ENCODE assay signal across 8 cellular contexts in genomic region chr6:88166493-88166900, GRCh38. TPM values are rescaled to one million over a fixed set of nuclear protein-coding genes. Genes with fewer than 3 reads are reported as not detected.
A peak's percentile ranks its signal among the peaks of the same experiment; 100 is the strongest.
DNase-seq lines count a peak whose midpoint lies in the region; ATAC-seq and TF ChIP-seq lines count a peak whose summit lies in the region.

No MANE protein-coding gene starts in this region.

- TF ChIP-seq CTCF in choroid plexus epithelial cell (conservative IDR thresholded peaks at IDR 0.05; ENCODE audit: low read depth, low read length) (no peak), mesothelial cell of epicardium (IDR thresholded peaks at IDR 0.05; ENCODE audit: unreplicated experiment) (no peak)

- peak overlapping the region; percentile 80 for H3K4me2 ChIP-seq in Karpas-422 (ENCODE audit: low read depth, low read length, poor library complexity, severe bottlenecking)

- ATAC-seq in GM21381 (IDR thresholded peaks at IDR 0.05; ENCODE audit: unreplicated experiment), result peak; percentile 37
- no peak for ATAC-seq in HG02970 (IDR thresholded peaks at IDR 0.05; ENCODE audit: low FRiP score, unreplicated experiment)

- H3K27me3 Mint-ChIP-seq in mesothelial cell of epicardium (ENCODE audit: low read depth), result peaks cover 56% of the 10 kb centered on the region

- no peaks in the 10 kb centered on the region for H3K36me3 Mint-ChIP-seq in mesothelial cell of epicardium

- no peaks in the 10 kb centered on the region for H3K36me3 ChIP-seq in ES-I3 (ENCODE audit: insufficient read depth, low read length)
- H3K36me3 ChIP-seq in Karpas-422 (ENCODE audit: insufficient read depth, low read length), result no peaks in the 10 kb centered on the region

- H3K9me2 ChIP-seq in Karpas-422 (replicated peaks; ENCODE audit: insufficient read depth, low read length), result no peaks in the 10 kb centered on the region

- peak overlapping the region; percentile 87 for H3K9ac ChIP-seq in ES-I3 (ENCODE audit: low read depth, low read length)
- peak overlapping the region; percentile 54 for H3K9ac ChIP-seq in Karpas-422 (ENCODE audit: low read length)

- H3K27me3 ChIP-seq in Karpas-422 (ENCODE audit: low read length), result no peaks in the 10 kb centered on the region

- H3K4me1 ChIP-seq in ES-I3 (ENCODE audit: insufficient read depth, low read length) (no peaks in the 10 kb centered on the region), Karpas-422 (ENCODE audit: low read length) (peaks cover 31% of the 10 kb centered on the region)

- peaks cover 21% of the 10 kb centered on the region for H3K4me1 Mint-ChIP-seq in mesothelial cell of epicardium

- H3K4me3 ChIP-seq in Karpas-422 (ENCODE audit: low read length) (peak overlapping the region; percentile 72), choroid plexus epithelial cell (ENCODE audit: low read depth, low read length) (peak overlapping the region; percentile 58)

- H3K4me3 Mint-ChIP-seq in mesothelial cell of epicardium, result peak overlapping the region; percentile 78

- DNase-seq in Karpas-422 (no peak), choroid plexus epithelial cell (ENCODE audit: low read depth) (no peak), mesothelial cell of epicardium (ENCODE audit: low spot score in 2 of 2, unreplicated experiment in 2 of 2) (peak in 1 of 2 experiments; percentile 42), NCI-H2196 (lab: John Stamatoyannopoulos, UW; ENCODE audit: unreplicated experiment) (no peak), NCI-H524 treated with DMSO at 0.1 percent for 48 hours (lab: John Stamatoyannopoulos, UW) (no peak)

- H3K79me2 ChIP-seq in Karpas-422 (ENCODE audit: low read length), result no peaks in the 10 kb centered on the region

- H3K9me3 Mint-ChIP-seq in mesothelial cell of epicardium, result no peaks in the 10 kb centered on the region

- H3K27ac Mint-ChIP-seq in mesothelial cell of epicardium, result peak overlapping the region; percentile 68

- H3K27ac ChIP-seq in Karpas-422 (ENCODE audit: low read length), result no peak overlapping the region

- H4K20me1 ChIP-seq in Karpas-422 (ENCODE audit: insufficient read depth, low read depth, low read length), result no peaks in the 10 kb centered on the region

- peak overlapping the region; percentile 94; the same call in 1 of the 2 replicates for H2AFZ ChIP-seq in Karpas-422 (ENCODE audit: low read length)

- H3K9me3 ChIP-seq in ES-I3 (ENCODE audit: control insufficient read depth, insufficient read depth, low read length) (no peaks in the 10 kb centered on the region), Karpas-422 (ENCODE audit: low read length) (no peaks in the 10 kb centered on the region)

RNA-seq across cellular contexts. Expression of gene CNR1, which starts 0.3 kb away (rescaled TPM):
- 1.3 and 2.5 TPM in 2 replicates for total RNA-seq in Karpas-422 (2014; rRNA removed; shearing (Covaris generic); ENCODE audit: low replicate concordance)
- total RNA-seq in mesothelial cell of epicardium, result 6.2 to 6.9 TPM (median 6.3 TPM) in 3 replicates
